ENCODE assay signal across 8 cellular contexts in the genomic region with DNA sequence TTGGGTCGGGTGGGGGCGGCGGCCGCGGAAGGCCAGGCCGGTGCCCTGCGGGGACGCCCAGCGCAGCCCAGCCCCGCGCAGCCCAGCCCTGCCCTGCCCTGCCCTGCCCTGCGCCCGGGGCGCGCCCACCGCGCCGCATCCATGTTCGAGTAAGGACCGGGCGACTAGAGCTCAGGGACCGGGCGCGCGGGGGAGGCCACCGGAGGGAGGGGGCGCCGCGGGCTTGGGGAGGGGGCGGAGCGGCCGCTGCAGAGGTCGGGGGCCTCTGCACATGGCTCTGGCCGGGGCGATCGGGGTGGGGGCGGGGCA. TPM values are rescaled to one million over a fixed set of nuclear protein-coding genes. Genes with fewer than 3 reads are reported as not detected.
DNase-seq lines count a peak whose midpoint lies in the region; ATAC-seq and TF ChIP-seq lines count a peak whose summit lies in the region.

No MANE protein-coding gene starts in this region.

- H3K4me3 ChIP-seq in Caco-2 (ENCODE audit: low read depth, low read length) (peak overlapping the region; percentile 90), OCI-LY1 (ENCODE audit: low read depth, low read length, poor library complexity, severe bottlenecking) (peak overlapping the region; percentile 86), prostate gland (peak overlapping the region; percentile 95 to 96)

- peak overlapping the region; percentile 93 for H3K27ac Mint-ChIP-seq in Caco-2 (ENCODE audit: unreplicated experiment)

- H3K9ac ChIP-seq in OCI-LY1 (ENCODE audit: low read length): peak overlapping the region; percentile 91

- no peaks in the 10 kb centered on the region for H3K9me3 Mint-ChIP-seq in Caco-2 (ENCODE audit: unreplicated experiment)

- under 1% methylated on average over 32 of the region's 37 CpGs for WGBS in prostate gland

- H3K4me2 ChIP-seq in OCI-LY1 (ENCODE audit: low read length): peak overlapping the region; percentile 93

- H3K9me3 ChIP-seq in Caco-2 (no peaks in the 10 kb centered on the region), OCI-LY1 (ENCODE audit: low read length) (no peaks in the 10 kb centered on the region), prostate gland (no peaks in the 10 kb centered on the region)

- no peaks in the 10 kb centered on the region for H4K20me1 ChIP-seq in OCI-LY1 (ENCODE audit: insufficient read depth, low read length)

- no peak for DNase-seq in Caco-2
- no peak for DNase-seq in epithelial cell of prostate (ENCODE audit: low read depth, low spot score)
- DNase-seq in prostate gland (ENCODE audit: low spot score): no peak
- no peak for DNase-seq in SIG-M5 treated with dmso at 0.1 percent for 504 hours (lab: John Stamatoyannopoulos, UW; ENCODE audit: unreplicated experiment)
- no peak for DNase-seq in DMS153 treated with DMSO at 0.1 percent for 48 hours (lab: John Stamatoyannopoulos, UW; ENCODE audit: unreplicated experiment)
- DNase-seq in dedifferentiated amniotic fluid mesenchymal stem cell (ENCODE audit: extremely low spot score): no peak

- no TSS peak for BruUV-seq in Caco-2 (replicated peaks; lab: Mats Ljungman, UMichigan)

- H3K36me3 Mint-ChIP-seq in Caco-2 (ENCODE audit: insufficient read depth, unreplicated experiment): peaks cover 23% of the 10 kb centered on the region

- TF ChIP-seq CTCF in Caco-2 (IDR thresholded peaks at IDR 0.05; ENCODE audit: insufficient read depth in 1 of 2, low read depth in 1 of 2, low read length in 1 of 2, severe bottlenecking in 1 of 2, unreplicated experiment in 1 of 2) (no peak), OCI-LY1 (IDR thresholded peaks at IDR 0.05; ENCODE audit: low read length) (no peak), prostate gland (IDR thresholded peaks at IDR 0.05) (no peak)

- no peaks in the 10 kb centered on the region for H3F3A ChIP-seq in OCI-LY1 (ENCODE audit: insufficient read depth, low read length)

- H3K27ac ChIP-seq in OCI-LY1 (ENCODE audit: low read depth, low read length, poor library complexity, severe bottlenecking) (peak overlapping the region; percentile 84), epithelial cell of prostate (peak overlapping the region; percentile 78), prostate gland (peak overlapping the region; percentile 97 to 99)

- intact Hi-C loops in Caco-2 (cut with micrococcal nuclease; ENCODE audit: unreplicated experiment): no loop called here
- intact Hi-C loops in prostate gland (cut with DNase I): no loop called here

- TF ChIP-seq POLR2A in prostate gland (IDR thresholded peaks at IDR 0.05): peak; percentile 44

- H2AFZ ChIP-seq in OCI-LY1 (ENCODE audit: low read length): no peak overlapping the region

- no peaks in the 10 kb centered on the region for H3K9me2 ChIP-seq in OCI-LY1 (ENCODE audit: low read depth, low read length)

- peaks cover 28% of the 10 kb centered on the region for H3K79me2 ChIP-seq in OCI-LY1 (ENCODE audit: insufficient read depth, low read length)

- CTCF ChIA-PET in Caco-2 (lab: Charles Lee): interaction anchor here (0.6 kb wide), 2 partner anchors 41 to 73 kb away, joined by 3 read pairs; a partner anchor contains a TSS

- POLR2A ChIA-PET in Caco-2 (lab: Charles Lee): interaction anchor here (0.6 kb wide), 2 partner anchors 18 to 232 kb away, joined by 3 to 10 read pairs; no protein-coding TSS in a partner anchor

- H3K4me3 Mint-ChIP-seq in Caco-2 (ENCODE audit: unreplicated experiment): peak overlapping the region; percentile 99

- H3K36me3 ChIP-seq in Caco-2 (ENCODE audit: control insufficient read depth, insufficient read depth, low read length) (peaks cover 3% of the 10 kb centered on the region; the same call in 1 of the 2 replicates), OCI-LY1 (ENCODE audit: insufficient read depth, low read length) (peaks cover 27% of the 10 kb centered on the region), prostate gland (no peaks in the 10 kb centered on the region)

- H3K4me1 ChIP-seq in Caco-2: peaks cover 51% of the 10 kb centered on the region
- H3K4me1 ChIP-seq in OCI-LY1 (ENCODE audit: insufficient read depth, low read length, severe bottlenecking): peaks cover 53% of the 10 kb centered on the region
- H3K4me1 ChIP-seq in prostate gland (replicated peaks): peaks cover 12% of the 10 kb centered on the region

- no peak for ATAC-seq in HG03354 (IDR thresholded peaks at IDR 0.05; ENCODE audit: poor library complexity, severe bottlenecking, unreplicated experiment)

- peaks cover 51% of the 10 kb centered on the region for H3K4me1 Mint-ChIP-seq in Caco-2 (ENCODE audit: low read depth, unreplicated experiment)

- H3K27me3 ChIP-seq in Caco-2 (replicated peaks; ENCODE audit: control insufficient read depth, insufficient read depth, low read length): no peaks in the 10 kb centered on the region
- no peaks in the 10 kb centered on the region for H3K27me3 ChIP-seq in OCI-LY1 (ENCODE audit: insufficient read depth, low read length)
- no peaks in the 10 kb centered on the region for H3K27me3 ChIP-seq in prostate gland (replicated peaks; ENCODE audit: insufficient read depth)

- H3K27me3 Mint-ChIP-seq in Caco-2 (ENCODE audit: insufficient read depth, unreplicated experiment): no peaks in the 10 kb centered on the region

RNA-seq across cellular contexts. Expression of a gene that starts 0.2 kb away (rescaled TPM):
- total RNA-seq in Caco-2 (2022) (110 and 132 TPM in 2 replicates), prostate gland (100 to 1,000 TPM in 1 of 2 donors, 10 to 100 TPM in 1; 32.2 to 120 TPM)

RNA-seq across cellular contexts. Expression of a gene that starts 30.0 kb away (rescaled TPM):
- total RNA-seq in Caco-2 (2022): 1.7 and 1.9 TPM in 2 replicates
- total RNA-seq in prostate gland: 10 to 100 TPM in 1 of 2 donors, 1 to 10 TPM in 1; 9.7 to 10.6 TPM

RNA-seq across cellular contexts. Expression of a gene that starts 36.3 kb away (rescaled TPM):
- total RNA-seq in Caco-2 (2022): 4.5 and 5.6 TPM in 2 replicates
- total RNA-seq in prostate gland: 1 to 10 TPM; 8.2 to 9.3 TPM

RNA-seq across cellular contexts. Expression of a gene that starts 41.2 kb away (rescaled TPM):
- total RNA-seq in Caco-2 (2022) (20.8 and 21.1 TPM in 2 replicates), prostate gland (10 to 100 TPM; 14.8 to 22.6 TPM)
